In genomic region chr6:113758214-113758613, GRCh38 we compare ENCODE assay signal across 36 cellular contexts.
"Had no signal": no experiment of that assay in that cellular context is flagged by ENCODE, and none has a peak within 500 bp of the region (broad histone marks: within the 10 kb centered on the region; RNA-seq: fewer than 3 reads in every experiment).

No MANE protein-coding gene starts in this region.

- H3K27ac Mint-ChIP-seq: activated B cell treated with CpG ODN at 0.5 μM for 24 hours; activated CD4-positive, alpha-beta memory T cell treated with anti-CD3 and anti-CD28 coated beads for 36 hours; activated CD4-positive, alpha-beta T cell treated with anti-CD3 and anti-CD28 coated beads, Interleukin-2, amount 10 ng/mL, durations not matched to agents 24 days and 14 days; activated CD8-positive, alpha-beta T cell treated with anti-CD3 and anti-CD28 coated beads for 36 hours; activated naive CD4-positive, alpha-beta T cell treated with anti-CD3 and anti-CD28 coated beads, Interleukin-2, amount 10 ng/mL, durations not matched to agents 7 days and 5 days; activated naive CD4-positive, alpha-beta T cell treated with anti-CD3 and anti-CD28 coated beads, Interleukin-2, amount 50 U/mL, for 24 hours; activated naive CD8-positive, alpha-beta T cell; activated naive CD8-positive, alpha-beta T cell treated with anti-CD3 and anti-CD28 coated beads, Interleukin-2, amount 10 ng/mL, durations not matched to agents 7 days and 5 days; activated naive CD8-positive, alpha-beta T cell treated with anti-CD3 and anti-CD28 coated beads, Interleukin-2, amount 50 U/mL, for 24 hours; activated T-cell treated with anti-CD3 and anti-CD28 coated beads, Interleukin-2, amount 50 U/mL, for 72 hours; activated T-helper 1 cell treated with anti-CD3 and anti-CD28 coated beads, Interleukin-12 subunit alpha, Interleukin-12 subunit beta, Interleukin-2, Interleukin-4 antibody, amounts not matched to agents 30 ng/mL and 10 ng/mL and 1 ng/mL, durations not matched to agents 14 hours and 24 hours and 36 hours; activated T-helper 17 cell treated with anti-CD3 and anti-CD28 coated beads, Interleukin-2, amount 50 U/mL, for 72 hours; brain; T-helper 1 cell treated with Interleukin-12 subunit alpha and Interleukin-12 subunit beta and Interleukin-4 antibody, amounts not matched to agents 30 μg/mL and 1 μg/mL, for 36 hours; T-helper 2 cell treated with Interferon-gamma antibody and Interleukin-4, amounts not matched to agents 5 μg/mL and 100 μg/mL, for 36 hours had no signal

- H3K36me3 Mint-ChIP-seq: activated CD4-positive, alpha-beta memory T cell treated with anti-CD3 and anti-CD28 coated beads for 36 hours; activated naive CD4-positive, alpha-beta T cell treated with anti-CD3 and anti-CD28 coated beads, Interleukin-2, amount 10 ng/mL, durations not matched to agents 7 days and 5 days; activated naive CD4-positive, alpha-beta T cell treated with anti-CD3 and anti-CD28 coated beads, Interleukin-2, amount 50 U/mL, for 24 hours; activated naive CD8-positive, alpha-beta T cell; activated naive CD8-positive, alpha-beta T cell treated with anti-CD3 and anti-CD28 coated beads, Interleukin-2, amount 10 ng/mL, durations not matched to agents 7 days and 5 days had no signal

- H3K4me3 ChIP-seq: ascending aorta, cardiac muscle cell had no signal

- H3K9me3 ChIP-seq: ascending aorta had no signal

- H3K27me3 Mint-ChIP-seq: activated B cell treated with CpG ODN at 0.5 μM for 24 hours; activated CD4-positive, alpha-beta memory T cell treated with anti-CD3 and anti-CD28 coated beads for 36 hours; activated CD4-positive, alpha-beta T cell treated with anti-CD3 and anti-CD28 coated beads, Interleukin-2, amount 10 ng/mL, durations not matched to agents 24 days and 14 days; activated naive CD4-positive, alpha-beta T cell treated with anti-CD3 and anti-CD28 coated beads, Interleukin-2, amount 10 ng/mL, durations not matched to agents 7 days and 5 days; activated naive CD4-positive, alpha-beta T cell treated with anti-CD3 and anti-CD28 coated beads, Interleukin-2, amount 50 U/mL, for 24 hours; activated naive CD8-positive, alpha-beta T cell; activated naive CD8-positive, alpha-beta T cell treated with anti-CD3 and anti-CD28 coated beads, Interleukin-2, amount 50 U/mL, for 24 hours; brain; central memory CD8-positive, alpha-beta T cell had no signal

- H3K4me1 Mint-ChIP-seq: activated CD4-positive, alpha-beta T cell treated with anti-CD3 and anti-CD28 coated beads, Interleukin-2, amount 10 ng/mL, durations not matched to agents 24 days and 14 days; activated naive CD4-positive, alpha-beta T cell treated with anti-CD3 and anti-CD28 coated beads, Interleukin-2, amount 10 ng/mL, durations not matched to agents 7 days and 5 days; activated naive CD4-positive, alpha-beta T cell treated with anti-CD3 and anti-CD28 coated beads, Interleukin-2, amount 50 U/mL, for 24 hours; activated naive CD8-positive, alpha-beta T cell treated with anti-CD3 and anti-CD28 coated beads, Interleukin-2, amount 10 ng/mL, durations not matched to agents 7 days and 5 days; activated naive CD8-positive, alpha-beta T cell treated with anti-CD3 and anti-CD28 coated beads, Interleukin-2, amount 50 U/mL, for 24 hours; activated T-helper 17 cell treated with anti-CD3 and anti-CD28 coated beads, Interleukin-2, amount 50 U/mL, for 72 hours; central memory CD8-positive, alpha-beta T cell had no signal

- H3K4me3 Mint-ChIP-seq: activated B cell treated with CpG ODN at 0.5 μM for 24 hours; activated CD4-positive, alpha-beta memory T cell treated with anti-CD3 and anti-CD28 coated beads for 36 hours; activated CD4-positive, alpha-beta T cell treated with anti-CD3 and anti-CD28 coated beads, Interleukin-2, amount 10 ng/mL, durations not matched to agents 24 days and 14 days; activated CD8-positive, alpha-beta T cell treated with anti-CD3 and anti-CD28 coated beads for 36 hours; activated naive CD4-positive, alpha-beta T cell treated with anti-CD3 and anti-CD28 coated beads, Interleukin-2, amount 10 ng/mL, durations not matched to agents 7 days and 5 days; activated naive CD4-positive, alpha-beta T cell treated with anti-CD3 and anti-CD28 coated beads, Interleukin-2, amount 50 U/mL, for 24 hours; activated naive CD8-positive, alpha-beta T cell; activated naive CD8-positive, alpha-beta T cell treated with anti-CD3 and anti-CD28 coated beads, Interleukin-2, amount 10 ng/mL, durations not matched to agents 7 days and 5 days; activated naive CD8-positive, alpha-beta T cell treated with anti-CD3 and anti-CD28 coated beads, Interleukin-2, amount 50 U/mL, for 24 hours; activated T-cell treated with anti-CD3 and anti-CD28 coated beads, Interleukin-2, amount 50 U/mL, for 4 hours; activated T-cell treated with anti-CD3 and anti-CD28 coated beads, Interleukin-2, amount 50 U/mL, for 72 hours; activated T-helper 1 cell treated with anti-CD3 and anti-CD28 coated beads, Interleukin-12 subunit alpha, Interleukin-12 subunit beta, Interleukin-2, Interleukin-4 antibody, amounts not matched to agents 30 ng/mL and 10 ng/mL and 1 ng/mL, durations not matched to agents 14 hours and 24 hours and 36 hours; activated T-helper 17 cell treated with anti-CD3 and anti-CD28 coated beads, Interleukin-2, amount 50 U/mL, for 72 hours; brain; central memory CD8-positive, alpha-beta T cell; T-helper 1 cell treated with Interleukin-12 subunit alpha and Interleukin-12 subunit beta and Interleukin-4 antibody, amounts not matched to agents 30 μg/mL and 1 μg/mL, for 36 hours; T-helper 2 cell treated with Interferon-gamma antibody and Interleukin-4, amounts not matched to agents 5 μg/mL and 100 μg/mL, for 36 hours had no signal

- H3K4me1 ChIP-seq: ascending aorta had no signal

- H3K27me3 ChIP-seq: ascending aorta had no signal

- DNase-seq: activated B cell treated with CpG ODN at 0.5 μM for 24 hours; activated CD4-positive, alpha-beta memory T cell treated with anti-CD3 and anti-CD28 coated beads for 36 hours; activated CD4-positive, alpha-beta T cell treated with anti-CD3 and anti-CD28 coated beads for 4 hours; activated CD4-positive, alpha-beta T cell treated with anti-CD3 and anti-CD28 coated beads, Interleukin-2, amount 10 ng/mL, durations not matched to agents 24 days and 14 days; activated CD4-positive, alpha-beta T cell treated with anti-CD3 and anti-CD28 coated beads, Interleukin-2, amount 50 U/mL, for 1 hour; activated CD4-positive, alpha-beta T cell treated with anti-CD3 and anti-CD28 coated beads, Interleukin-2, amount 50 U/mL, for 4 hours; activated CD4-positive, CD25-positive, alpha-beta regulatory T cell treated with anti-CD3 and anti-CD28 coated beads, Interleukin-2, amount 50 U/mL, for 72 hours; activated CD8-positive, alpha-beta memory T cell treated with anti-CD3 and anti-CD28 coated beads, Interleukin-2, amount 50 U/mL, for 4 hours; activated CD8-positive, alpha-beta T cell treated with anti-CD3 and anti-CD28 coated beads for 36 hours; activated effector memory CD4-positive, alpha-beta T cell treated with anti-CD3 and anti-CD28 coated beads, Interleukin-2, amount 50 U/mL, for 16 hours; activated naive CD4-positive, alpha-beta T cell treated with anti-CD3 and anti-CD28 coated beads, Interleukin-2, amount 10 ng/mL, durations not matched to agents 7 days and 5 days; activated naive CD4-positive, alpha-beta T cell treated with Interleukin-2 at 50 U/mL for 16 hours; activated naive CD8-positive, alpha-beta T cell treated with anti-CD3 and anti-CD28 coated beads, Interleukin-2, amount 10 ng/mL, durations not matched to agents 7 days and 5 days; activated naive CD8-positive, alpha-beta T cell treated with anti-CD3 and anti-CD28 coated beads, Interleukin-2, amount 50 U/mL, for 24 hours; activated T-cell treated with anti-CD3 and anti-CD28 coated beads for 4 hours; activated T-cell treated with anti-CD3 and anti-CD28 coated beads, Interleukin-2, amount 50 U/mL, for 1 hour; activated T-cell treated with anti-CD3 and anti-CD28 coated beads, Interleukin-2, amount 50 U/mL, for 4 hours; activated T-cell treated with anti-CD3 and anti-CD28 coated beads, Interleukin-2, amount 50 U/mL, for 72 hours; amygdala; anterior cingulate cortex; caudate nucleus; SW 1271; T-helper 1 cell; T-helper 2 cell; T-helper 9 cell had no signal

- ATAC-seq: activated CD8-positive, alpha-beta T cell treated with anti-CD3 and anti-CD28 coated beads for 36 hours; activated naive CD8-positive, alpha-beta T cell treated with anti-CD3 and anti-CD28 coated beads, Interleukin-2, amount 50 U/mL, for 24 hours; activated T-cell treated with anti-CD3 and anti-CD28 coated beads, Interleukin-2, amount 50 U/mL, for 4 hours; activated T-cell treated with anti-CD3 and anti-CD28 coated beads, Interleukin-2, amount 50 U/mL, for 72 hours; activated T-helper 17 cell treated with anti-CD3 and anti-CD28 coated beads, Interleukin-2, amount 50 U/mL, for 72 hours had no signal

- H3K36me3 ChIP-seq: ascending aorta, cardiac muscle cell had no signal

- H3K27ac ChIP-seq: ascending aorta, cardiac muscle cell, VCaP had no signal

- H3K9me3 Mint-ChIP-seq: activated B cell treated with CpG ODN at 0.5 μM for 24 hours; activated CD4-positive, alpha-beta memory T cell treated with anti-CD3 and anti-CD28 coated beads for 36 hours; activated CD4-positive, alpha-beta T cell treated with anti-CD3 and anti-CD28 coated beads, Interleukin-2, amount 10 ng/mL, durations not matched to agents 24 days and 14 days; activated CD8-positive, alpha-beta T cell treated with anti-CD3 and anti-CD28 coated beads for 36 hours; activated naive CD4-positive, alpha-beta T cell treated with anti-CD3 and anti-CD28 coated beads, Interleukin-2, amount 10 ng/mL, durations not matched to agents 7 days and 5 days; activated naive CD4-positive, alpha-beta T cell treated with anti-CD3 and anti-CD28 coated beads, Interleukin-2, amount 50 U/mL, for 24 hours; activated naive CD8-positive, alpha-beta T cell treated with anti-CD3 and anti-CD28 coated beads, Interleukin-2, amount 10 ng/mL, durations not matched to agents 7 days and 5 days; activated naive CD8-positive, alpha-beta T cell treated with anti-CD3 and anti-CD28 coated beads, Interleukin-2, amount 50 U/mL, for 24 hours; activated T-cell treated with anti-CD3 and anti-CD28 coated beads, Interleukin-2, amount 50 U/mL, for 4 hours; activated T-cell treated with anti-CD3 and anti-CD28 coated beads, Interleukin-2, amount 50 U/mL, for 72 hours; activated T-helper 1 cell treated with anti-CD3 and anti-CD28 coated beads, Interleukin-12 subunit alpha, Interleukin-12 subunit beta, Interleukin-2, Interleukin-4 antibody, amounts not matched to agents 30 ng/mL and 10 ng/mL and 1 ng/mL, durations not matched to agents 14 hours and 24 hours and 36 hours; activated T-helper 17 cell treated with anti-CD3 and anti-CD28 coated beads, Interleukin-2, amount 50 U/mL, for 72 hours; central memory CD8-positive, alpha-beta T cell; T-helper 1 cell treated with Interleukin-12 subunit alpha and Interleukin-12 subunit beta and Interleukin-4 antibody, amounts not matched to agents 30 μg/mL and 1 μg/mL, for 36 hours; T-helper 2 cell treated with Interferon-gamma antibody and Interleukin-4, amounts not matched to agents 5 μg/mL and 100 μg/mL, for 36 hours had no signal
